8 cellular contexts compared by ENCODE assay signal in the genomic region with DNA sequence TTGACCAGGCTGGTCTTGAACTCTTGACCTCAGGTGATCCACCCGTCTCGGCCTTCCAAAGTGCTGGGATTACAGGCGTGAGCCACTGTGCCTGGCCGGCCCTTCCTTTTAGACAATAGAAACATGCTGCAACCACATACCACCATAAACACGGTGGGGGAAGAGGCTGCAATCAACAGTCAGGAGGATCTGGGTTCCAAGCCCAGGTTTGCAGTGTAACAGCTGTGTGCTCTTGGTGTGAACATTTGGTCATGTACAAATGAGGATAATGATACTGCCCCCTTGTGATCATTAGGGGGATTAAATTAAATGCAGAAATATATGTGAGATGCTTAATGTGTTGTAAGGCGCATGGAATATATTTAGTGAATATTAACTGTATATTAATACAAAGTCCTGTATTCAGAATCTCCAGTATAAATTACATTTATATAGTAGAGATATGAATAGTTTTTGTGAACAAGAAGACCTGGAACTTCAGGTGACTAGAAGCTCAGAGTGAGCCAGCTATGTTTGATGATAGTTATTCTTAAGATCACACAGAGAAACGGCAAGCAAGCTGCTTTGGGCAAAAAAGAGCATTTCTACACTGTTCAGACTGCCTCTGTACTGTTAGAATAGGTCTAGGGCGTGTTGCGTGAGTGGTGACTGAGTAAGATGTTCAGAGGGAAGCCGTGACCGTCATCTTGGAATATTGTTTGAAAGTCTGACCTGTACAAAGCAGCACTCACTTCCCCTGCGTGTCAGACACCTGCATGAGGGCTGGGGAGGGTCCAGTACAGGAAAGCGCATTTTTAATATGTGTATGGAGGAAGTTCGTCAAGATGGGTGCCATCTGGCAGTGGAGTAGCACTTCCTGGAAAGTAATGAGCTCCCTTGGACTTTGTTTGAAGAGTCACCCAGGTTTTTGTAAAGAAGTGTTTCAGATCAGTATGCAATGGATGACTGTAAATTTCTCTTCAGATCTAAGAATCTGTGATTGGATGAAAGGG.
A peak's percentile ranks its signal among the peaks of the same experiment; 100 is the strongest.
DNase-seq lines count a peak whose midpoint lies in the region; ATAC-seq, FAIRE-seq and TF ChIP-seq lines count a peak whose summit lies in the region.

No MANE protein-coding gene starts in this region.

- DNase-seq in EH (ENCODE audit: low read depth), result peak; percentile 74
- no peak for DNase-seq in coronary artery (ENCODE audit: low spot score)
- peak; percentile 23 for DNase-seq in naive B cell
- DNase-seq in H54 (ENCODE audit: insufficient read length, low spot score), result no peak

- no peaks in the 10 kb centered on the region for H3K36me3 ChIP-seq in OCI-LY3 (replicated peaks; ENCODE audit: low read depth, low read length)

- peak overlapping the region in 4 of 6 donors; percentile 9 to 33 (median 30) for H3K27ac Mint-ChIP-seq in naive B cell

- ATAC-seq in HG03095 (IDR thresholded peaks at IDR 0.05; ENCODE audit: unreplicated experiment) (peak; percentile 65), naive B cell (ENCODE audit: low read depth in 2 of 2) (peak in 1 of 2 donors; percentile 60), HG02763 (IDR thresholded peaks at IDR 0.05; ENCODE audit: unreplicated experiment) (no peak)

- no peaks in the 10 kb centered on the region for H3K9me3 Mint-ChIP-seq in naive B cell

- H3K4me1 Mint-ChIP-seq in naive B cell, result peaks cover 7 to 15% (median 8%) of the 10 kb centered on the region in 3 donors

- peak overlapping the region; percentile 4 for H3K4me3 ChIP-seq in OCI-LY3 (ENCODE audit: low read length)
- no peak overlapping the region for H3K4me3 ChIP-seq in coronary artery

- H3K27ac ChIP-seq in OCI-LY3 (ENCODE audit: low read length) (no peak overlapping the region), coronary artery (peak overlapping the region; percentile 27 to 46)

- no peak for TF ChIP-seq POLR2A in H54 (IDR thresholded peaks at IDR 0.05; ENCODE audit: low read depth, low read length)

- no peak overlapping the region for H3K9ac ChIP-seq in OCI-LY3 (ENCODE audit: low read length)

- H3K9me3 ChIP-seq in OCI-LY3 (ENCODE audit: insufficient read depth, low read length), result no peaks in the 10 kb centered on the region

- H3K4me3 Mint-ChIP-seq in naive B cell, result peak overlapping the region in 2 of 8 donors; percentile 3 to 13

- peak overlapping the region; percentile 37 for H3K4me2 ChIP-seq in OCI-LY3 (ENCODE audit: low read length)

- peak; percentile 71 for TF ChIP-seq CTCF in OCI-LY3 (IDR thresholded peaks at IDR 0.05; ENCODE audit: low read depth, low read length)
- peak; percentile 36 for TF ChIP-seq CTCF in coronary artery (IDR thresholded peaks at IDR 0.05)

- peak overlapping the region; percentile 58; the same call in 1 of the 2 replicates for H2AFZ ChIP-seq in OCI-LY3 (ENCODE audit: low read depth, low read length)

- no peaks in the 10 kb centered on the region for H3K27me3 ChIP-seq in OCI-LY3 (ENCODE audit: low read depth, low read length)

- H3K79me2 ChIP-seq in OCI-LY3 (ENCODE audit: low read length), result no peaks in the 10 kb centered on the region

- H4K20me1 ChIP-seq in OCI-LY3 (ENCODE audit: insufficient read depth, low read length), result no peaks in the 10 kb centered on the region

- peaks cover 9% of the 10 kb centered on the region for H3K4me1 ChIP-seq in OCI-LY3 (ENCODE audit: low read length)

- H3K36me3 Mint-ChIP-seq in naive B cell, result no peaks in the 10 kb centered on the region

- no peaks in the 10 kb centered on the region for H3K27me3 Mint-ChIP-seq in naive B cell

- FAIRE-seq in A204.1 (lab: Jason Lieb, UNC), result peak; percentile 16
- no peak for FAIRE-seq in H54 (lab: Jason Lieb, UNC)

Comparison
In these comparisons a context has a peak if more than half of its experiments do, and no peak if none do; other contexts are left out.
1. DNase-seq: peak in EH (single experiment) and naive B cell (single experiment); none in coronary artery (single experiment) and H54 (single experiment).